Comparison of ENCODE assay signal across 1 cellular context in the genomic region with DNA sequence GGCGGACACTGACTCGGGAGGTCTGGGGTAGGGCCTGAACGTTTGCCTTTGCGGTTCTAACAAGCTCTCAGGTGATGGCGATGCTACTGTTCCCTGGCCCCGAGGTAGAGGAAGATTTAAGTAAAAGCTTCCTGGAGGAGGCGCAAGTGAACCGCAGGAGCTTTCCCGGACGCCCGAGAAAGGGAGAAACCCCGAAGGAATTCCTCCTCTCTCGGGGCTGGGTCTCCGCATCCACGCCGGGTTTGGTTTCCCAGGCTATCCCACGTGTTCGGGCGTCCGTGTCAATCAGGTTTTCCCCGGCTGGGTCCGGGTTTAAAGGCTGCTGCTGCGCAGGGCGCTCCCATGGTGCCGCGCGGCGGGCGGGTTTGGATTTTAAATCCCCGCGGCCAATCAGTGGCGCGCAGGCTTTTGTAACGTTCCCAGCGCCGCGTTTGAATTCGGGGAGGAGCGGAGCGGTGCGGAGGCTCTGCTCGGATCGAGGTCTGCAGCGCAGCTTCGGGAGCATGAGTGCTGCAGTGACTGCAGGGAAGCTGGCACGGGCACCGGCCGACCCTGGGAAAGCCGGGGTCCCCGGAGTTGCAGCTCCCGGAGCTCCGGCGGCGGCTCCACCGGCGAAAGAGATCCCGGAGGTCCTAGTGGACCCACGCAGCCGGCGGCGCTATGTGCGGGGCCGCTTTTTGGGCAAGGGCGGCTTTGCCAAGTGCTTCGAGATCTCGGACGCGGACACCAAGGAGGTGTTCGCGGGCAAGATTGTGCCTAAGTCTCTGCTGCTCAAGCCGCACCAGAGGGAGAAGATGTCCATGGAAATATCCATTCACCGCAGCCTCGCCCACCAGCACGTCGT.
TF ChIP-seq lines count a peak whose summit lies in the region.

A gene (plus strand): TSS at position 460 of the 844 bp plus-strand sequence. CDS start 44 bp downstream, at position 504.

TF ChIP-seq in H1, 55 proteins besides CTCF, POLR2A, EP300 and RAD21 (continued from another document):
- no peak for TF ChIP-seq MAFK (IDR thresholded peaks at IDR 0.05; ENCODE audit: low read depth, low read length)
- TF ChIP-seq BACH1 (IDR thresholded peaks at IDR 0.05; ENCODE audit: low read length) = peak; percentile 91
- no peak for TF ChIP-seq TCF12 (IDR thresholded peaks at IDR 0.05; ENCODE audit: low read depth, low read length)
- no peak for TF ChIP-seq CREB1 (IDR thresholded peaks at IDR 0.05)
- no peak for TF ChIP-seq EZH2 (IDR thresholded peaks at IDR 0.05; ENCODE audit: low read depth, low read length, severe bottlenecking)
- TF ChIP-seq NANOG (IDR thresholded peaks at IDR 0.05; ENCODE audit: insufficient read depth, low read depth, low read length, poor library complexity, severe bottlenecking) = no peak
- TF ChIP-seq RXRA (IDR thresholded peaks at IDR 0.05; ENCODE audit: insufficient read depth, low read depth, low read length) = no peak
- TF ChIP-seq CHD2 (IDR thresholded peaks at IDR 0.05; ENCODE audit: low read length) = no peak; the same call in 1 of the 2 replicates
- TF ChIP-seq TEAD4 (IDR thresholded peaks at IDR 0.05; ENCODE audit: low read depth, low read length) = 0 out of 2 replicates have a peak, but pooled peaks have one; percentile 1
- TF ChIP-seq CEBPB (IDR thresholded peaks at IDR 0.05; ENCODE audit: low read depth, low read length) = no peak
- TF ChIP-seq SUZ12 (IDR thresholded peaks at IDR 0.05; ENCODE audit: low read length) = peak; percentile 28; the same call in 1 of the 2 replicates
- no peak for TF ChIP-seq CHD1 (IDR thresholded peaks at IDR 0.05; ENCODE audit: low read depth, low read length)
- TF ChIP-seq ZNF274 (IDR thresholded peaks at IDR 0.05; ENCODE audit: borderline replicate concordance, extremely low read depth, low read length) = no peak
- TF ChIP-seq CBX5 (IDR thresholded peaks at IDR 0.05; ENCODE audit: low read depth, low read length) = no peak
- TF ChIP-seq RBBP5 (IDR thresholded peaks at IDR 0.05; ENCODE audit: borderline replicate concordance, low read depth, low read length) = no peak
- peak; percentile 65; the same call in 1 of the 2 replicates for TF ChIP-seq POLR2AphosphoS5 (IDR thresholded peaks at IDR 0.05; ENCODE audit: low read depth, low read length)
- TF ChIP-seq GTF2F1 (IDR thresholded peaks at IDR 0.05; ENCODE audit: borderline replicate concordance, low read depth, low read length) = no peak
- TF ChIP-seq RNF2 (IDR thresholded peaks at IDR 0.05; ENCODE audit: borderline replicate concordance, low read depth, low read length, missing control alignments, poor library complexity, severe bottlenecking) = peak; percentile 25
- no peak for TF ChIP-seq YY1 (IDR thresholded peaks at IDR 0.05; ENCODE audit: low read depth, low read length)
- no peak for TF ChIP-seq KDM1A (IDR thresholded peaks at IDR 0.05; ENCODE audit: borderline replicate concordance, low read length)
- TF ChIP-seq BCL11A (IDR thresholded peaks at IDR 0.05; ENCODE audit: low read depth in 2 of 2, low read length in 2 of 2) = no peak
- no peak for TF ChIP-seq CBX8 (IDR thresholded peaks at IDR 0.05; ENCODE audit: borderline replicate concordance, low read depth, low read length)
- no peak for TF ChIP-seq GABPA (IDR thresholded peaks at IDR 0.05; ENCODE audit: borderline replicate concordance, insufficient read depth, low read length)
- TF ChIP-seq SIX5 (IDR thresholded peaks at IDR 0.05; ENCODE audit: low read depth, low read length) = no peak
- TF ChIP-seq NRF1 (IDR thresholded peaks at IDR 0.05; ENCODE audit: low read depth, low read length) = peak; percentile 34; the same call in 1 of the 2 replicates
- TF ChIP-seq TAF7 (optimal IDR thresholded peaks at IDR 0.05; ENCODE audit: borderline replicate concordance, low read depth, low read length) = peak; percentile 35
- TF ChIP-seq, protein P1, sequence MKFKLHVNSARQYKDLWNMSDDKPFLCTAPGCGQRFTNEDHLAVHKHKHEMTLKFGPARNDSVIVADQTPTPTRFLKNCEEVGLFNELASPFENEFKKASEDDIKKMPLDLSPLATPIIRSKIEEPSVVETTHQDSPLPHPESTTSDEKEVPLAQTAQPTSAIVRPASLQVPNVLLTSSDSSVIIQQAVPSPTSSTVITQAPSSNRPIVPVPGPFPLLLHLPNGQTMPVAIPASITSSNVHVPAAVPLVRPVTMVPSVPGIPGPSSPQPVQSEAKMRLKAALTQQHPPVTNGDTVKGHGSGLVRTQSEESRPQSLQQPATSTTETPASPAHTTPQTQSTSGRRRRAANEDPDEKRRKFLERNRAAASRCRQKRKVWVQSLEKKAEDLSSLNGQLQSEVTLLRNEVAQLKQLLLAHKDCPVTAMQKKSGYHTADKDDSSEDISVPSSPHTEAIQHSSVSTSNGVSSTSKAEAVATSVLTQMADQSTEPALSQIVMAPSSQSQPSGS (IDR thresholded peaks at IDR 0.05; ENCODE audit: low read length) = peak; percentile 46; the same call in 1 of the 2 replicates
- TF ChIP-seq, protein P2, sequence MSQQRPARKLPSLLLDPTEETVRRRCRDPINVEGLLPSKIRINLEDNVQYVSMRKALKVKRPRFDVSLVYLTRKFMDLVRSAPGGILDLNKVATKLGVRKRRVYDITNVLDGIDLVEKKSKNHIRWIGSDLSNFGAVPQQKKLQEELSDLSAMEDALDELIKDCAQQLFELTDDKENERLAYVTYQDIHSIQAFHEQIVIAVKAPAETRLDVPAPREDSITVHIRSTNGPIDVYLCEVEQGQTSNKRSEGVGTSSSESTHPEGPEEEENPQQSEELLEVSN (IDR thresholded peaks at IDR 0.05) = peak; percentile 82
- TF ChIP-seq SIRT6 (IDR thresholded peaks at IDR 0.05; ENCODE audit: low read length) = no peak
- no peak for TF ChIP-seq HDAC6 (IDR thresholded peaks at IDR 0.05; ENCODE audit: low read depth, low read length)
- no peak; the same call in none of the 2 replicates for TF ChIP-seq PHF8 (conservative IDR thresholded peaks at IDR 0.05; ENCODE audit: low read depth, low read length)
- peak; percentile 61 for TF ChIP-seq TBP (IDR thresholded peaks at IDR 0.05; ENCODE audit: low read depth, low read length)
- peak; percentile 65 for TF ChIP-seq ASH2L (IDR thresholded peaks at IDR 0.05; ENCODE audit: low read length)
- TF ChIP-seq SP4 (IDR thresholded peaks at IDR 0.05; ENCODE audit: low read length) = no peak
- TF ChIP-seq, protein P3, sequence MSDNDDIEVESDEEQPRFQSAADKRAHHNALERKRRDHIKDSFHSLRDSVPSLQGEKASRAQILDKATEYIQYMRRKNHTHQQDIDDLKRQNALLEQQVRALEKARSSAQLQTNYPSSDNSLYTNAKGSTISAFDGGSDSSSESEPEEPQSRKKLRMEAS (IDR thresholded peaks at IDR 0.05) = peak; percentile 95
- peak; percentile 74 to 87; a peak in 2 of 4 replicates for TF ChIP-seq SIN3A (conservative IDR thresholded peaks at IDR 0.05 in 1 of 2, IDR thresholded peaks at IDR 0.05 in 1 of 2; ENCODE audit: low read depth in 1 of 2, low read length in 2 of 2)
- TF ChIP-seq, protein P4, sequence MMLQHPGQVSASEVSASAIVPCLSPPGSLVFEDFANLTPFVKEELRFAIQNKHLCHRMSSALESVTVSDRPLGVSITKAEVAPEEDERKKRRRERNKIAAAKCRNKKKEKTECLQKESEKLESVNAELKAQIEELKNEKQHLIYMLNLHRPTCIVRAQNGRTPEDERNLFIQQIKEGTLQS (IDR thresholded peaks at IDR 0.05; ENCODE audit: insufficient read depth, low read depth, low read length) = no peak
- peak; percentile 53; the same call in 1 of the 2 replicates for TF ChIP-seq SP1 (IDR thresholded peaks at IDR 0.05; ENCODE audit: low read depth, low read length)
- TF ChIP-seq SP2 (IDR thresholded peaks at IDR 0.05; ENCODE audit: low read length) = no peak
- peak; percentile 92 to 97 for TF ChIP-seq HDAC2 (IDR thresholded peaks at IDR 0.05; ENCODE audit: borderline replicate concordance in 1 of 2, low read depth in 2 of 2, low read length in 2 of 2)
- TF ChIP-seq SAP30 (IDR thresholded peaks at IDR 0.05; ENCODE audit: insufficient read depth, insufficient replicate concordance, low read length) = peak; percentile 32
- no peak for TF ChIP-seq JUND (IDR thresholded peaks at IDR 0.05; ENCODE audit: low read length)
- TF ChIP-seq BRCA1 (IDR thresholded peaks at IDR 0.05; ENCODE audit: low read depth, low read length) = no peak
- TF ChIP-seq KDM4A (IDR thresholded peaks at IDR 0.05; ENCODE audit: low read depth, low read length, severe bottlenecking) = peak; percentile 62
- no peak for TF ChIP-seq FOSL1 (IDR thresholded peaks at IDR 0.05; ENCODE audit: insufficient read depth, low read depth, low read length)
- 0 out of 2 replicates have a peak, but pooled peaks have one; percentile 49 for TF ChIP-seq JUN (IDR thresholded peaks at IDR 0.05; ENCODE audit: low read depth, low read length)
- no peak for TF ChIP-seq POU5F1 (IDR thresholded peaks at IDR 0.05; ENCODE audit: low read depth, low read length)
- TF ChIP-seq, protein P5, sequence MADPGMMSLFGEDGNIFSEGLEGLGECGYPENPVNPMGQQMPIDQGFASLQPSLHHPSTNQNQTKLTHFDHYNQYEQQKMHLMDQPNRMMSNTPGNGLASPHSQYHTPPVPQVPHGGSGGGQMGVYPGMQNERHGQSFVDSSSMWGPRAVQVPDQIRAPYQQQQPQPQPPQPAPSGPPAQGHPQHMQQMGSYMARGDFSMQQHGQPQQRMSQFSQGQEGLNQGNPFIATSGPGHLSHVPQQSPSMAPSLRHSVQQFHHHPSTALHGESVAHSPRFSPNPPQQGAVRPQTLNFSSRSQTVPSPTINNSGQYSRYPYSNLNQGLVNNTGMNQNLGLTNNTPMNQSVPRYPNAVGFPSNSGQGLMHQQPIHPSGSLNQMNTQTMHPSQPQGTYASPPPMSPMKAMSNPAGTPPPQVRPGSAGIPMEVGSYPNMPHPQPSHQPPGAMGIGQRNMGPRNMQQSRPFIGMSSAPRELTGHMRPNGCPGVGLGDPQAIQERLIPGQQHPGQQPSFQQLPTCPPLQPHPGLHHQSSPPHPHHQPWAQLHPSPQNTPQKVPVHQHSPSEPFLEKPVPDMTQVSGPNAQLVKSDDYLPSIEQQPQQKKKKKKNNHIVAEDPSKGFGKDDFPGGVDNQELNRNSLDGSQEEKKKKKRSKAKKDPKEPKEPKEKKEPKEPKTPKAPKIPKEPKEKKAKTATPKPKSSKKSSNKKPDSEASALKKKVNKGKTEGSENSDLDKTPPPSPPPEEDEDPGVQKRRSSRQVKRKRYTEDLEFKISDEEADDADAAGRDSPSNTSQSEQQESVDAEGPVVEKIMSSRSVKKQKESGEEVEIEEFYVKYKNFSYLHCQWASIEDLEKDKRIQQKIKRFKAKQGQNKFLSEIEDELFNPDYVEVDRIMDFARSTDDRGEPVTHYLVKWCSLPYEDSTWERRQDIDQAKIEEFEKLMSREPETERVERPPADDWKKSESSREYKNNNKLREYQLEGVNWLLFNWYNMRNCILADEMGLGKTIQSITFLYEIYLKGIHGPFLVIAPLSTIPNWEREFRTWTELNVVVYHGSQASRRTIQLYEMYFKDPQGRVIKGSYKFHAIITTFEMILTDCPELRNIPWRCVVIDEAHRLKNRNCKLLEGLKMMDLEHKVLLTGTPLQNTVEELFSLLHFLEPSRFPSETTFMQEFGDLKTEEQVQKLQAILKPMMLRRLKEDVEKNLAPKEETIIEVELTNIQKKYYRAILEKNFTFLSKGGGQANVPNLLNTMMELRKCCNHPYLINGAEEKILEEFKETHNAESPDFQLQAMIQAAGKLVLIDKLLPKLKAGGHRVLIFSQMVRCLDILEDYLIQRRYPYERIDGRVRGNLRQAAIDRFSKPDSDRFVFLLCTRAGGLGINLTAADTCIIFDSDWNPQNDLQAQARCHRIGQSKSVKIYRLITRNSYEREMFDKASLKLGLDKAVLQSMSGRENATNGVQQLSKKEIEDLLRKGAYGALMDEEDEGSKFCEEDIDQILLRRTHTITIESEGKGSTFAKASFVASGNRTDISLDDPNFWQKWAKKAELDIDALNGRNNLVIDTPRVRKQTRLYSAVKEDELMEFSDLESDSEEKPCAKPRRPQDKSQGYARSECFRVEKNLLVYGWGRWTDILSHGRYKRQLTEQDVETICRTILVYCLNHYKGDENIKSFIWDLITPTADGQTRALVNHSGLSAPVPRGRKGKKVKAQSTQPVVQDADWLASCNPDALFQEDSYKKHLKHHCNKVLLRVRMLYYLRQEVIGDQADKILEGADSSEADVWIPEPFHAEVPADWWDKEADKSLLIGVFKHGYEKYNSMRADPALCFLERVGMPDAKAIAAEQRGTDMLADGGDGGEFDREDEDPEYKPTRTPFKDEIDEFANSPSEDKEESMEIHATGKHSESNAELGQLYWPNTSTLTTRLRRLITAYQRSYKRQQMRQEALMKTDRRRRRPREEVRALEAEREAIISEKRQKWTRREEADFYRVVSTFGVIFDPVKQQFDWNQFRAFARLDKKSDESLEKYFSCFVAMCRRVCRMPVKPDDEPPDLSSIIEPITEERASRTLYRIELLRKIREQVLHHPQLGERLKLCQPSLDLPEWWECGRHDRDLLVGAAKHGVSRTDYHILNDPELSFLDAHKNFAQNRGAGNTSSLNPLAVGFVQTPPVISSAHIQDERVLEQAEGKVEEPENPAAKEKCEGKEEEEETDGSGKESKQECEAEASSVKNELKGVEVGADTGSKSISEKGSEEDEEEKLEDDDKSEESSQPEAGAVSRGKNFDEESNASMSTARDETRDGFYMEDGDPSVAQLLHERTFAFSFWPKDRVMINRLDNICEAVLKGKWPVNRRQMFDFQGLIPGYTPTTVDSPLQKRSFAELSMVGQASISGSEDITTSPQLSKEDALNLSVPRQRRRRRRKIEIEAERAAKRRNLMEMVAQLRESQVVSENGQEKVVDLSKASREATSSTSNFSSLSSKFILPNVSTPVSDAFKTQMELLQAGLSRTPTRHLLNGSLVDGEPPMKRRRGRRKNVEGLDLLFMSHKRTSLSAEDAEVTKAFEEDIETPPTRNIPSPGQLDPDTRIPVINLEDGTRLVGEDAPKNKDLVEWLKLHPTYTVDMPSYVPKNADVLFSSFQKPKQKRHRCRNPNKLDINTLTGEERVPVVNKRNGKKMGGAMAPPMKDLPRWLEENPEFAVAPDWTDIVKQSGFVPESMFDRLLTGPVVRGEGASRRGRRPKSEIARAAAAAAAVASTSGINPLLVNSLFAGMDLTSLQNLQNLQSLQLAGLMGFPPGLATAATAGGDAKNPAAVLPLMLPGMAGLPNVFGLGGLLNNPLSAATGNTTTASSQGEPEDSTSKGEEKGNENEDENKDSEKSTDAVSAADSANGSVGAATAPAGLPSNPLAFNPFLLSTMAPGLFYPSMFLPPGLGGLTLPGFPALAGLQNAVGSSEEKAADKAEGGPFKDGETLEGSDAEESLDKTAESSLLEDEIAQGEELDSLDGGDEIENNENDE (IDR thresholded peaks at IDR 0.05; ENCODE audit: insufficient replicate concordance, low read length) = no peak
- TF ChIP-seq, protein P6, sequence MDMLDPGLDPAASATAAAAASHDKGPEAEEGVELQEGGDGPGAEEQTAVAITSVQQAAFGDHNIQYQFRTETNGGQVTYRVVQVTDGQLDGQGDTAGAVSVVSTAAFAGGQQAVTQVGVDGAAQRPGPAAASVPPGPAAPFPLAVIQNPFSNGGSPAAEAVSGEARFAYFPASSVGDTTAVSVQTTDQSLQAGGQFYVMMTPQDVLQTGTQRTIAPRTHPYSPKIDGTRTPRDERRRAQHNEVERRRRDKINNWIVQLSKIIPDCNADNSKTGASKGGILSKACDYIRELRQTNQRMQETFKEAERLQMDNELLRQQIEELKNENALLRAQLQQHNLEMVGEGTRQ (IDR thresholded peaks at IDR 0.05; ENCODE audit: low read length) = no peak
- TF ChIP-seq KDM5A (IDR thresholded peaks at IDR 0.05; ENCODE audit: low read length) = no peak
- 0 out of 2 replicates have a peak, but pooled peaks have one; percentile 17 for TF ChIP-seq EGR1 (IDR thresholded peaks at IDR 0.05; ENCODE audit: borderline replicate concordance, low read depth, low read length)
- TF ChIP-seq SRF (IDR thresholded peaks at IDR 0.05; ENCODE audit: low read depth, low read length) = no peak
- no peak for TF ChIP-seq RFX5 (IDR thresholded peaks at IDR 0.05; ENCODE audit: borderline replicate concordance, low read depth, low read length)
